In the genomic region with DNA sequence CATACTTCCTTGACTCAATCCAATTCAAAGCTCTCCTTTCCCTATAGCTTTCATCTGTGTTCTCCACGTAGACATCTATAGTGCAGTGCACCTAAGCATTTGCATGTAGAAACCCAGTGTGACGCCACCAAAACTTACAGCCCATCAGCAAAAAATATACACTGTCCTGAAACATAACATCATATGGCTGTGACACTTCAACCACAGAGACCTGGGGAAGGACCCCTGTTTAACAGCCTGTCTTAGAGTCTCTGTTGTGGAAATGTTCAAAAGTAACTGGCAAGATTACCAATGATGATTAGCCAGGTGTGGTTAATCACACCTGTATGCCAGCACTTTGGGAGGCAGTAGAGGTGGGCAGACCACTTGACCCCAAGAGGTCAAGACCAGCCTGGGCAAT, we compare ENCODE assay signal across 17 cellular contexts. TPM values are rescaled to one million over a fixed set of nuclear protein-coding genes. Genes with fewer than 3 reads are reported as not detected.
DNase-seq lines count a peak whose midpoint lies in the region; ATAC-seq lines count a peak whose summit lies in the region.
"Had no signal": no experiment of that assay in that cellular context is flagged by ENCODE, and none has a peak within 500 bp of the region (broad histone marks: within the 10 kb centered on the region; RNA-seq: fewer than 3 reads in every experiment).

No MANE protein-coding gene starts in this region.

- H3K4me1 ChIP-seq in CD4-positive, CD25-positive, alpha-beta regulatory T cell (ENCODE audit: control insufficient read depth, insufficient read depth, low read length, poor library complexity, severe bottlenecking) = peaks cover 1% of the 10 kb centered on the region

- peaks cover 50% of the 10 kb centered on the region for H3K36me3 ChIP-seq in CD4-positive, CD25-positive, alpha-beta regulatory T cell (ENCODE audit: control insufficient read depth, insufficient read depth, low read length)

- peaks cover 8% of the 10 kb centered on the region for H3K36me3 Mint-ChIP-seq in activated naive CD4-positive, alpha-beta T cell treated with anti-CD3 and anti-CD28 coated beads, Interleukin-2, amount 50 U/mL, for 24 hours
- peaks cover 35% of the 10 kb centered on the region for H3K36me3 Mint-ChIP-seq in activated naive CD4-positive, alpha-beta T cell treated with anti-CD3 and anti-CD28 coated beads, Interleukin-2, amount 10 ng/mL, durations not matched to agents 7 days and 5 days
- peaks cover 22% of the 10 kb centered on the region for H3K36me3 Mint-ChIP-seq in CD4-positive, CD25-positive, alpha-beta regulatory T cell
- H3K36me3 Mint-ChIP-seq in natural killer cell treated with Interleukin-12 subunit alpha and Interleukin-12 subunit beta and Interleukin-15 and Interleukin-18, amount 100 ng/mL, for 72 hours = peaks cover 12% of the 10 kb centered on the region
- H3K36me3 Mint-ChIP-seq: IgD-negative memory B cell had no signal

- no peak for ATAC-seq in CD4-positive, CD25-positive, alpha-beta regulatory T cell (ENCODE audit: low read depth in 2 of 2)
- peak; percentile 17 to 28 for ATAC-seq in natural killer cell treated with Interleukin-12 subunit alpha and Interleukin-12 subunit beta and Interleukin-15 and Interleukin-18, amount 100 ng/mL, for 72 hours
- ATAC-seq in HG02759 (IDR thresholded peaks at IDR 0.05; ENCODE audit: unreplicated experiment) (no peak), HG03280 (IDR thresholded peaks at IDR 0.05; ENCODE audit: unreplicated experiment) (no peak)
- ATAC-seq: GM12878, HCT116 had no signal

- H3K27me3 Mint-ChIP-seq in activated naive CD4-positive, alpha-beta T cell treated with anti-CD3 and anti-CD28 coated beads, Interleukin-2, amount 50 U/mL, for 24 hours = no peaks in the 10 kb centered on the region
- H3K27me3 Mint-ChIP-seq in activated naive CD4-positive, alpha-beta T cell treated with anti-CD3 and anti-CD28 coated beads, Interleukin-2, amount 10 ng/mL, durations not matched to agents 7 days and 5 days = no peaks in the 10 kb centered on the region
- H3K27me3 Mint-ChIP-seq in CD4-positive, CD25-positive, alpha-beta regulatory T cell = no peaks in the 10 kb centered on the region
- H3K27me3 Mint-ChIP-seq in natural killer cell treated with Interleukin-12 subunit alpha and Interleukin-12 subunit beta and Interleukin-15 and Interleukin-18, amount 100 ng/mL, for 72 hours = no peaks in the 10 kb centered on the region
- H3K27me3 Mint-ChIP-seq: IgD-negative memory B cell had no signal

- CTCF ChIA-PET in activated naive CD4-positive, alpha-beta T cell treated with anti-CD3 and anti-CD28 coated beads, Interleukin-2, amount 10 ng/mL, durations not matched to agents 7 days and 5 days (lab: Charles Lee) = no interaction called here

- H3K4me3 Mint-ChIP-seq in activated naive CD4-positive, alpha-beta T cell treated with anti-CD3 and anti-CD28 coated beads, Interleukin-2, amount 50 U/mL, for 24 hours = no peak overlapping the region
- no peak overlapping the region for H3K4me3 Mint-ChIP-seq in activated naive CD4-positive, alpha-beta T cell treated with anti-CD3 and anti-CD28 coated beads, Interleukin-2, amount 10 ng/mL, durations not matched to agents 7 days and 5 days
- H3K4me3 Mint-ChIP-seq in CD4-positive, CD25-positive, alpha-beta regulatory T cell = peak overlapping the region in 1 of 4 donors; percentile 51
- H3K4me3 Mint-ChIP-seq in natural killer cell treated with Interleukin-12 subunit alpha and Interleukin-12 subunit beta and Interleukin-15 and Interleukin-18, amount 100 ng/mL, for 72 hours = no peak overlapping the region
- H3K4me3 Mint-ChIP-seq: IgD-negative memory B cell had no signal

- no peaks in the 10 kb centered on the region for H3K27me3 ChIP-seq in CD4-positive, CD25-positive, alpha-beta regulatory T cell (ENCODE audit: control insufficient read depth, insufficient read depth, low read length)
- H3K27me3 ChIP-seq: BE2C had no signal

- no peaks in the 10 kb centered on the region for H3K9me3 Mint-ChIP-seq in activated naive CD4-positive, alpha-beta T cell treated with anti-CD3 and anti-CD28 coated beads, Interleukin-2, amount 50 U/mL, for 24 hours
- H3K9me3 Mint-ChIP-seq in activated naive CD4-positive, alpha-beta T cell treated with anti-CD3 and anti-CD28 coated beads, Interleukin-2, amount 10 ng/mL, durations not matched to agents 7 days and 5 days = no peaks in the 10 kb centered on the region
- H3K9me3 Mint-ChIP-seq in CD4-positive, CD25-positive, alpha-beta regulatory T cell = no peaks in the 10 kb centered on the region
- H3K9me3 Mint-ChIP-seq in natural killer cell treated with Interleukin-12 subunit alpha and Interleukin-12 subunit beta and Interleukin-15 and Interleukin-18, amount 100 ng/mL, for 72 hours = no peaks in the 10 kb centered on the region
- H3K9me3 Mint-ChIP-seq: IgD-negative memory B cell had no signal

- peaks cover 22% of the 10 kb centered on the region for H3K4me1 Mint-ChIP-seq in activated naive CD4-positive, alpha-beta T cell treated with anti-CD3 and anti-CD28 coated beads, Interleukin-2, amount 50 U/mL, for 24 hours
- H3K4me1 Mint-ChIP-seq in activated naive CD4-positive, alpha-beta T cell treated with anti-CD3 and anti-CD28 coated beads, Interleukin-2, amount 10 ng/mL, durations not matched to agents 7 days and 5 days = peaks cover 12% of the 10 kb centered on the region
- peaks cover 15 to 22% (median 18%) of the 10 kb centered on the region in 4 donors for H3K4me1 Mint-ChIP-seq in CD4-positive, CD25-positive, alpha-beta regulatory T cell
- peaks cover 12 to 19% of the 10 kb centered on the region in 2 donors for H3K4me1 Mint-ChIP-seq in natural killer cell treated with Interleukin-12 subunit alpha and Interleukin-12 subunit beta and Interleukin-15 and Interleukin-18, amount 100 ng/mL, for 72 hours (ENCODE audit: low read depth in 2 of 2)

- no peak overlapping the region for H3K27ac ChIP-seq in CD4-positive, CD25-positive, alpha-beta regulatory T cell (ENCODE audit: insufficient read depth, low read length, poor library complexity, severe bottlenecking)
- H3K27ac ChIP-seq: C4-2B, GM23248 had no signal

- no peaks in the 10 kb centered on the region for H3K9me3 ChIP-seq in CD4-positive, CD25-positive, alpha-beta regulatory T cell (ENCODE audit: control insufficient read depth in 2 of 2, low read length in 2 of 2)
- H3K9me3 ChIP-seq: BE2C had no signal

- peak overlapping the region; percentile 71 for H3K27ac Mint-ChIP-seq in activated naive CD4-positive, alpha-beta T cell treated with anti-CD3 and anti-CD28 coated beads, Interleukin-2, amount 50 U/mL, for 24 hours
- H3K27ac Mint-ChIP-seq in activated naive CD4-positive, alpha-beta T cell treated with anti-CD3 and anti-CD28 coated beads, Interleukin-2, amount 10 ng/mL, durations not matched to agents 7 days and 5 days = no peak overlapping the region
- H3K27ac Mint-ChIP-seq in CD4-positive, CD25-positive, alpha-beta regulatory T cell = peak overlapping the region in 2 of 3 donors; percentile 9 to 29
- H3K27ac Mint-ChIP-seq in natural killer cell treated with Interleukin-12 subunit alpha and Interleukin-12 subunit beta and Interleukin-15 and Interleukin-18, amount 100 ng/mL, for 72 hours = no peak overlapping the region

- H3K4me3 ChIP-seq in CD4-positive, CD25-positive, alpha-beta regulatory T cell (ENCODE audit: low read depth, low read length) = no peak overlapping the region
- H3K4me3 ChIP-seq: GM12878, GM23248 had no signal

- no peak for DNase-seq in activated naive CD4-positive, alpha-beta T cell treated with anti-CD3 and anti-CD28 coated beads, Interleukin-2, amount 10 ng/mL, durations not matched to agents 7 days and 5 days
- DNase-seq in CD4-positive, CD25-positive, alpha-beta regulatory T cell = no peak
- DNase-seq in dedifferentiated amniotic fluid mesenchymal stem cell (ENCODE audit: extremely low spot score) = peak; percentile 8
- no peak for DNase-seq in natural killer cell treated with Interleukin-12 subunit alpha and Interleukin-12 subunit beta and Interleukin-15 and Interleukin-18, amount 100 ng/mL, for 72 hours (ENCODE audit: low spot score)
- no peak for DNase-seq in GM03348 (ENCODE audit: low spot score)
- DNase-seq: BE2C, Calu3, DMS 273 treated with DMSO at 0.1 percent for 48 hours, GM23248 had no signal

RNA-seq across cellular contexts. Expression of gene GSPT1, which starts 22.2 kb away (rescaled TPM):
- 177 TPM for total RNA-seq in CD4-positive, CD25-positive, alpha-beta regulatory T cell
- polyA plus RNA-seq in CD4-positive, CD25-positive, alpha-beta regulatory T cell = 100 to 1,000 TPM in 2 of 4 donors, 10 to 100 TPM in 2; 93.2 to 103 (median 100) TPM
- total RNA-seq in natural killer cell treated with Interleukin-12 subunit alpha and Interleukin-12 subunit beta and Interleukin-15 and Interleukin-18, amount 100 ng/mL, for 72 hours = 100 to 1,000 TPM; 127 to 175 TPM

RNA-seq across cellular contexts. Expression of gene RSL1D1, which starts 42.2 kb away (rescaled TPM):
- total RNA-seq in CD4-positive, CD25-positive, alpha-beta regulatory T cell = 145 TPM
- 100 to 1,000 TPM; 106 to 235 (median 181) TPM for polyA plus RNA-seq in CD4-positive, CD25-positive, alpha-beta regulatory T cell
- 100 to 1,000 TPM; 175 to 205 TPM for total RNA-seq in natural killer cell treated with Interleukin-12 subunit alpha and Interleukin-12 subunit beta and Interleukin-15 and Interleukin-18, amount 100 ng/mL, for 72 hours

RNA-seq across cellular contexts. Expression of gene NPIPB2, which starts 48.3 kb away (rescaled TPM):
- 17.5 TPM for total RNA-seq in CD4-positive, CD25-positive, alpha-beta regulatory T cell
- 1 to 10 TPM in 1 of 4 donors, under 1 TPM in 2, not detected in 1; 0.44 to 3.7 (median 0.78) TPM for polyA plus RNA-seq in CD4-positive, CD25-positive, alpha-beta regulatory T cell
- total RNA-seq in natural killer cell treated with Interleukin-12 subunit alpha and Interleukin-12 subunit beta and Interleukin-15 and Interleukin-18, amount 100 ng/mL, for 72 hours = 10 to 100 TPM; 19.9 to 35.5 TPM
- total RNA-seq: Daoy had no signal

Comparison
In these comparisons a context has a peak if more than half of its experiments do, and no peak if none do; other contexts are left out.
1. H3K27ac Mint-ChIP-seq: peak in activated naive CD4-positive, alpha-beta T cell treated with anti-CD3 and anti-CD28 coated beads, Interleukin-2, amount 50 U/mL, for 24 hours (single experiment) and CD4-positive, CD25-positive, alpha-beta regulatory T cell (2 of 3); none in activated naive CD4-positive, alpha-beta T cell treated with anti-CD3 and anti-CD28 coated beads, Interleukin-2, amount 10 ng/mL, durations not matched to agents 7 days and 5 days (single experiment) and natural killer cell treated with Interleukin-12 subunit alpha and Interleukin-12 subunit beta and Interleukin-15 and Interleukin-18, amount 100 ng/mL, for 72 hours (0 of 2).
2. ATAC-seq: peak in natural killer cell treated with Interleukin-12 subunit alpha and Interleukin-12 subunit beta and Interleukin-15 and Interleukin-18, amount 100 ng/mL, for 72 hours (2 of 2); none in CD4-positive, CD25-positive, alpha-beta regulatory T cell (0 of 2), HG02759 (single experiment) and HG03280 (single experiment).